Comparison of ENCODE assay signal across 16 cellular contexts in the genomic region with DNA sequence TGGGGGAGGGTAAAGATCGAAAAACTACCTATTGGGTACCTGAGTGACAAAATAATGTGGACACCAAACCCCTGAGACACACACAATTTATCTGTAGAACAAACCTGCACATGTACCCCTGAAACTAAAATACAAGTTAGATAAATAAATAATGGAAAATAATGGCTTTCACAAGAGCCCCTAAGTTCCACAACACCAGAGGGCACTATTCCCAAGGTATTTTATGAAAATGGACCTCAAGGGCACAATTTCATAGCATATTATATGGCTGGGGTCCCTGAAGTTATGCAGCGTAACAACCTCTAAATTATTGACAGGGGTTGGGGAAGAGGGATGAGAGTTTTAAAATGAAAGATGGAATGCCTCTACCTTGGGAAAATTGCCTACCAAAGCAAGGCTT.
DNase-seq lines count a peak whose midpoint lies in the region; ATAC-seq and TF ChIP-seq lines count a peak whose summit lies in the region.
"Had no signal": no experiment of that assay in that cellular context is flagged by ENCODE, and none has a peak within 500 bp of the region (broad histone marks: within the 10 kb centered on the region; RNA-seq: fewer than 3 reads in every experiment).

No MANE protein-coding gene starts in this region.

- H3K4me1 Mint-ChIP-seq in neural crest cell (peaks cover 27% of the 10 kb centered on the region), natural killer cell (no peaks in the 10 kb centered on the region)
- H3K4me1 Mint-ChIP-seq: CD4-positive, alpha-beta memory T cell had no signal

- TF ChIP-seq CTCF in GM06990 (IDR thresholded peaks at IDR 0.05; ENCODE audit: insufficient read depth, low read length, poor library complexity, severe bottlenecking) (peak; percentile 14), LNCAP (IDR thresholded peaks at IDR 0.05) (peak; percentile 29; the same call in 1 of the 2 replicates), cardiac fibroblast (IDR thresholded peaks at IDR 0.05; ENCODE audit: low read depth, low read length) (peak; percentile 8), neural crest cell (conservative IDR thresholded peaks at IDR 0.05) (peak; percentile 36), natural killer cell (IDR thresholded peaks at IDR 0.05) (no peak)

- H3K36me3 ChIP-seq in GM06990 (ENCODE audit: control insufficient read depth, insufficient read depth, low read length), result no peaks in the 10 kb centered on the region
- H3K36me3 ChIP-seq: Peyer's patch, tibial artery had no signal

- DNase-seq in GM06990 (ENCODE audit: extremely low read depth, insufficient read length) (no peak), cardiac fibroblast (ENCODE audit: low read depth in 2 of 2) (no peak), neural crest cell (ENCODE audit: low read depth, low spot score) (no peak), HK-2 (ENCODE audit: unreplicated experiment) (no peak), left cardiac atrium (no peak), natural killer cell (no peak)
- DNase-seq: activated CD8-positive, alpha-beta T cell treated with anti-CD3 and anti-CD28 coated beads for 36 hours; CD4-positive, alpha-beta memory T cell; kidney; mucosa of descending colon; NCI-H187 treated with DMSO at 0.1 percent for 48 hours; occipital lobe; Peyer's patch; SW 1271; tibial artery had no signal

- H3K36me3 Mint-ChIP-seq in neural crest cell (ENCODE audit: low read depth) (no peaks in the 10 kb centered on the region), natural killer cell (no peaks in the 10 kb centered on the region)
- H3K36me3 Mint-ChIP-seq: CD4-positive, alpha-beta memory T cell had no signal

- no peaks in the 10 kb centered on the region for H3K27me3 ChIP-seq in GM06990 (replicated peaks; ENCODE audit: control insufficient read depth, insufficient read depth, low read length)
- H3K27me3 ChIP-seq: Peyer's patch had no signal

- H3K27me3 Mint-ChIP-seq in neural crest cell (ENCODE audit: low read depth) (peaks cover 36% of the 10 kb centered on the region), natural killer cell (ENCODE audit: low read depth in 2 of 2) (peaks cover 15 to 23% of the 10 kb centered on the region in 2 donors)

- H3K4me3 ChIP-seq in GM06990 (replicated peaks; ENCODE audit: low read depth, low read length), result no peak overlapping the region
- H3K4me3 ChIP-seq in cardiac fibroblast (replicated peaks in 1 of 2; ENCODE audit: low read depth in 2 of 2, low read length in 2 of 2), result no peak overlapping the region
- H3K4me3 ChIP-seq: mucosa of descending colon, Peyer's patch, tibial artery had no signal

- H3K4me3 Mint-ChIP-seq in neural crest cell (no peak overlapping the region), natural killer cell (no peak overlapping the region)
- H3K4me3 Mint-ChIP-seq: activated CD8-positive, alpha-beta T cell treated with anti-CD3 and anti-CD28 coated beads for 36 hours; CD4-positive, alpha-beta memory T cell had no signal

- no peaks in the 10 kb centered on the region for H3K9me3 Mint-ChIP-seq in neural crest cell
- H3K9me3 Mint-ChIP-seq in natural killer cell, result no peaks in the 10 kb centered on the region
- H3K9me3 Mint-ChIP-seq: activated CD8-positive, alpha-beta T cell treated with anti-CD3 and anti-CD28 coated beads for 36 hours; CD4-positive, alpha-beta memory T cell had no signal

- ATAC-seq in left cardiac atrium (no peak), natural killer cell (no peak)
- ATAC-seq: activated CD8-positive, alpha-beta T cell treated with anti-CD3 and anti-CD28 coated beads for 36 hours; mucosa of descending colon had no signal

- H3K27ac Mint-ChIP-seq in neural crest cell (ENCODE audit: unreplicated experiment), result no peak overlapping the region
- no peak overlapping the region for H3K27ac Mint-ChIP-seq in natural killer cell
- H3K27ac Mint-ChIP-seq: activated CD8-positive, alpha-beta T cell treated with anti-CD3 and anti-CD28 coated beads for 36 hours; CD4-positive, alpha-beta memory T cell had no signal

- intact Hi-C loops in left cardiac atrium (cut with DNase I) (no loop called here), natural killer cell (cut with micrococcal nuclease) (no loop called here)
